In the genomic region with DNA sequence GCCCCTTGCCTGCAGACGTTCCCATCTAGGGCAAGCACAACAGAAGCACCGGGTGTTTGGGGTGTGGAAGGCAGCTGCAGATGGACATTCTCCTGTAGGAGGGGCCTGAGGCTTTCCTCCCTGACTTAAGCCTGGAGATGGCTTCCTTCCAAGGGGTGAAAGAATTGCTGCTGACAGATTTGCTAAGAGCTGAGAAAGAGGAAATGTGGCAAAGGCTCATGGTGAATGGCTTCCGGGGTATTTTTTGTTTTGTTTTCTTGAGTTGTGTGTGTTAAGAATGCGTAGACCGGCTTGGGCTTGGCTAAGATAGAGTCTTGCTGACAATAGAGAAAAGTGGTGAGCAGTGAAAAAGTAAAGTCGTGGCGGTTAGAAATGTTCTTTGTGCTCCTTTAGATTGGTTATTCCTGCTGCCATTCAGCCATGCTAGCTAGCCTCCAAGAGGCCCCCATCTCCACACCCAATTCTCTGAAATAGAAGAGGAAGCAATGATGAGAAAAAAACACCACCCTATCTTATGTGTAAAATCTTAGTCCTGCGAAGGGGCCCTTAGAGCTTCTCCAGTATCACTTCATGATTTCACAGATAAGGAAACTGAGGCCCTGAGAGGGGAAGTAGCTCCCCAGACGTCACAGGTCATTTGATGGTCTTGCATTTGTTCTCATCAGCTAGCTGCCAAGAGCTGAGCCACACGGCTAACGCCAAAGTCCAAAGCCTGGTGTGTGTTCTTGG, we compare ENCODE assay signal across 9 cellular contexts. TPM values are rescaled to one million over a fixed set of nuclear protein-coding genes. Genes with fewer than 3 reads are reported as not detected.
DNase-seq lines count a peak whose midpoint lies in the region; ATAC-seq, FAIRE-seq and TF ChIP-seq lines count a peak whose summit lies in the region.
"Had no signal": no experiment of that assay in that cellular context is flagged by ENCODE, and none has a peak within 500 bp of the region (broad histone marks: within the 10 kb centered on the region; RNA-seq: fewer than 3 reads in every experiment).

No MANE protein-coding gene starts in this region.

- peaks cover 99 to 100% (median 99%) of the 10 kb centered on the region in 3 donors for H3K4me1 Mint-ChIP-seq in T-cell
- peaks cover 4% of the 10 kb centered on the region for H3K4me1 Mint-ChIP-seq in osteocyte (ENCODE audit: unreplicated experiment)

- CTCF ChIA-PET in T-cell (lab: Charles Lee), result interaction anchor here (0.8 to 2.8 kb wide), 11 partner anchors 8 to 30 kb away, joined by 3 to 31 read pairs (median 6); no protein-coding TSS in a partner anchor

- H3K36me3 Mint-ChIP-seq in T-cell, result peaks cover 40% of the 10 kb centered on the region
- H3K36me3 Mint-ChIP-seq in osteocyte (ENCODE audit: unreplicated experiment), result no peaks in the 10 kb centered on the region

- H3K9me3 Mint-ChIP-seq in T-cell (no peaks in the 10 kb centered on the region), osteocyte (ENCODE audit: unreplicated experiment) (no peaks in the 10 kb centered on the region)

- POLR2A ChIA-PET in T-cell (lab: Charles Lee), result interaction anchor here in 1 of 2 donors (0.6 to 1.6 kb wide), 6 partner anchors 8 to 31 kb away, joined by 3 to 7 read pairs (median 4); no protein-coding TSS in a partner anchor

- H3K4me3 Mint-ChIP-seq in T-cell (peak overlapping the region; percentile 73 to 96 (median 74)), osteocyte (ENCODE audit: unreplicated experiment) (no peak overlapping the region)

- TF ChIP-seq CTCF in AG10803 (conservative IDR thresholded peaks at IDR 0.05; ENCODE audit: low read length), result 0 out of 2 replicates have a peak, but pooled peaks have one; percentile 2
- TF ChIP-seq CTCF in osteocyte (IDR thresholded peaks at IDR 0.05), result no peak

- no peak for FAIRE-seq in RCC 7860 (lab: Jason Lieb, UNC)

- DNase-seq in AG10803 (ENCODE audit: low read depth) (peak; percentile 93), T-cell (peak in 30 of 34 experiments; percentile 34 to 80 (median 58)), erythroblast (lab: John Stamatoyannopoulos, UW) (peak; percentile 68 to 73), osteocyte (ENCODE audit: extremely low spot score, unreplicated experiment) (no peak), RCC 7860 (ENCODE audit: low spot score) (no peak), GOT3 (lab: John Stamatoyannopoulos, UW) (no peak)

- no peak for TF ChIP-seq POLR2A in erythroblast (IDR thresholded peaks at IDR 0.05; ENCODE audit: low read length)

- ATAC-seq in GM21723 (IDR thresholded peaks at IDR 0.05; ENCODE audit: unreplicated experiment), result peak; percentile 40
- ATAC-seq in T-cell (replicated peaks in 1 of 4), result peak; percentile 75 to 81 (median 77)
- no peak for ATAC-seq in GM19467 (IDR thresholded peaks at IDR 0.05; ENCODE audit: unreplicated experiment)

- H3K27ac Mint-ChIP-seq in T-cell (peak overlapping the region; percentile 97 to 99), osteocyte (ENCODE audit: unreplicated experiment) (peak overlapping the region; percentile 5)

- H3K27me3 Mint-ChIP-seq in T-cell, result no peaks in the 10 kb centered on the region
- peaks cover 27% of the 10 kb centered on the region for H3K27me3 Mint-ChIP-seq in osteocyte (ENCODE audit: unreplicated experiment)

- no peak overlapping the region for H3K4me3 ChIP-seq in AG10803 (ENCODE audit: low read length)
- H3K4me3 ChIP-seq: thoracic aorta had no signal

RNA-seq across cellular contexts. Expression of a gene that starts 36.9 kb away (rescaled TPM):
- 10 to 100 TPM; 48.0 to 56.7 (median 49.3) TPM for total RNA-seq in T-cell
- total RNA-seq in osteocyte, result 53.2 and 56.8 TPM in 2 replicates

Comparison
In these comparisons a context has a peak if more than half of its experiments do, and no peak if none do; other contexts are left out.
1. DNase-seq: peak in AG10803 (single experiment), T-cell (30 of 34) and erythroblast (2 of 2); none in osteocyte (single experiment), RCC 7860 (single experiment) and GOT3 (single experiment).